In the genomic region with DNA sequence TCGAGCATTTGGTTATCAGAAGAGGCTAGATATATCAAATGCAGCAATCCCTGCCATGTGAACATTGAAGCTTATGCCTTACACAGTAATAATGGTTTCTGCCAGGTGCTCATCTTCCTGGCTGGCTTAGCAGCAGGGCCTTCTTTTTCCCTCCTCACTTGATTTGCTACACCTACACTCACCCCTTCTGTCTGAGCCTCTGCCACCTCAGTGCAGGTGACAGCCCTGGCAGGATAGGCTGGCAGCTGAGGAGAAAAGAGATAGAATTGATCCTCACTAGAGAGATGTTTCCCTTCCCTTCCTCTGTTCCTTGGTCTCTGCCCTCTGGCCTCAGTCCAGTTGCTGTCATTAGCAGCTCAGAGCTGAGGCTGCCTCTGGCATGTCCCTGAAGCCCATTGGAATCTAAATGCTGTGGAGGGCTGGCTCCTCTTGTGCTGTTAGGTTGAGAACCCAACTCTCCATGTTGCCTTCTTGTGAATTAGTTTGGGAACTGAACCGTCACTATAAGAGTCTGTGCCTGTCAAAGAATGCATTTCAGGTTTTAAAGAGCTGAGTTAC, we compare ENCODE assay signal across 27 cellular contexts. TPM values are rescaled to one million over a fixed set of nuclear protein-coding genes. Genes with fewer than 3 reads are reported as not detected.
DNase-seq lines count a peak whose midpoint lies in the region; ATAC-seq and TF ChIP-seq lines count a peak whose summit lies in the region.
"Had no signal": no experiment of that assay in that cellular context is flagged by ENCODE, and none has a peak within 500 bp of the region (broad histone marks: within the 10 kb centered on the region; RNA-seq: fewer than 3 reads in every experiment).

No MANE protein-coding gene starts in this region.

- H3K9me3 ChIP-seq in heart left ventricle (no peaks in the 10 kb centered on the region), right atrium auricular region (no peaks in the 10 kb centered on the region)

- H3K27me3 Mint-ChIP-seq in memory B cell: no peaks in the 10 kb centered on the region
- H3K27me3 Mint-ChIP-seq: B cell; CD8-positive, alpha-beta memory T cell had no signal

- ATAC-seq in heart left ventricle (peak in 3 of 4 donors; percentile 46 to 65 (median 65)), memory B cell (ENCODE audit: low read depth) (no peak), HG03442 (IDR thresholded peaks at IDR 0.05; ENCODE audit: unreplicated experiment) (no peak), GM21619 (IDR thresholded peaks at IDR 0.05; ENCODE audit: unreplicated experiment) (no peak)
- ATAC-seq: GM12878, GM23338, PC-3 had no signal

- H3K27ac ChIP-seq in heart left ventricle (peak overlapping the region in 1 of 12 donors; percentile 15), right atrium auricular region (no peak overlapping the region), caudate nucleus (ENCODE audit: low read depth, low read length) (peak overlapping the region; percentile 11)
- H3K27ac ChIP-seq: C4-2B had no signal

- H3K27me3 ChIP-seq in heart left ventricle (no peaks in the 10 kb centered on the region), right atrium auricular region (no peaks in the 10 kb centered on the region)

- H3K27ac Mint-ChIP-seq in memory B cell: peak overlapping the region; percentile 29
- H3K27ac Mint-ChIP-seq: B cell, GM23338 had no signal

- H3K4me1 ChIP-seq in heart left ventricle (peaks cover 0 to 18% (median 4%) of the 10 kb centered on the region in 12 donors), right atrium auricular region (peaks cover 0 to 6% of the 10 kb centered on the region in 2 donors)

- H3K4me1 Mint-ChIP-seq in memory B cell: no peaks in the 10 kb centered on the region
- H3K4me1 Mint-ChIP-seq: B cell; CD8-positive, alpha-beta memory T cell had no signal

- intact Hi-C loops in heart left ventricle (cut with DNase I): no loop called here

- DNase-seq in heart left ventricle (peak in 3 of 5 donors; percentile 55 to 63 (median 61)), right atrium auricular region (ENCODE audit: low spot score) (no peak), caudate nucleus (lab: John Stamatoyannopoulos, UW) (peak in 9 of 61 donors; percentile 2 to 51 (median 8)), memory B cell (ENCODE audit: low spot score in 2 of 2) (no peak), NCI-H146 treated with DMSO at 0.1 percent for 48 hours (lab: John Stamatoyannopoulos, UW; ENCODE audit: unreplicated experiment) (no peak)
- DNase-seq: CD8-positive, alpha-beta memory T cell; DMS 273 treated with DMSO at 0.1 percent for 48 hours; DMS79; EL; GDM1; H9; KBM-7; NCI-H1105 treated with DMSO at 0.1 percent for 48 hours; NCI-H146; NCI-H2029; NCI-H446 treated with DMSO at 0.1 percent for 48 hours; NCI-H526; NCI-H82; NK-92 treated with Interleukin-12 subunit alpha and Interleukin-12 subunit beta, amount 100 ng/mL, for 24 hours; PC-3; SHP77 had no signal

- TF ChIP-seq CTCF in heart left ventricle (IDR thresholded peaks at IDR 0.05): no peak
- no peak for TF ChIP-seq CTCF in right atrium auricular region (IDR thresholded peaks at IDR 0.05)

- no peak for TF ChIP-seq POLR2A in heart left ventricle (IDR thresholded peaks at IDR 0.05)

- peaks cover 35% of the 10 kb centered on the region for H3K36me3 Mint-ChIP-seq in memory B cell

- H3K4me3 ChIP-seq in heart left ventricle (no peak overlapping the region), right atrium auricular region (no peak overlapping the region)
- H3K4me3 ChIP-seq: GM12878, GM23338 had no signal

- no peak overlapping the region for H3K4me3 Mint-ChIP-seq in memory B cell
- H3K4me3 Mint-ChIP-seq: B cell; CD8-positive, alpha-beta memory T cell; GM23338; H9 had no signal

- H3K9me3 Mint-ChIP-seq in memory B cell: no peaks in the 10 kb centered on the region
- H3K9me3 Mint-ChIP-seq: CD8-positive, alpha-beta memory T cell; GM23338; H9 had no signal

- H3K36me3 ChIP-seq in heart left ventricle (peaks cover 0 to 79% (median 74%) of the 10 kb centered on the region in 9 donors), right atrium auricular region (peaks cover 73% of the 10 kb centered on the region)

- 41 to 67% (median 63%) methylated on average over 2 of the region's 2 CpGs for WGBS in heart left ventricle, 4 donors

RNA-seq across cellular contexts. Expression of a gene that starts 18.2 kb away (rescaled TPM):
- total RNA-seq in heart left ventricle: 10 to 100 TPM; 12.3 to 35.6 (median 22.7) TPM
- polyA plus RNA-seq in heart left ventricle: 10 to 100 TPM; 24.6 to 31.5 TPM
- total RNA-seq in right atrium auricular region: 10 to 100 TPM; 14.0 to 17.3 TPM

RNA-seq across cellular contexts. Expression of a gene that starts 18.6 kb away (rescaled TPM):
- total RNA-seq in heart left ventricle (10 to 100 TPM; 23.8 to 36.8 (median 29.3) TPM), right atrium auricular region (10 to 100 TPM; 17.2 to 27.5 TPM)
- 10 to 100 TPM; 27.3 to 35.6 TPM for polyA plus RNA-seq in heart left ventricle

Comparison
In these comparisons a context has a peak if more than half of its experiments do, and no peak if none do; other contexts are left out.
1. DNase-seq: peak in heart left ventricle (3 of 5); none in right atrium auricular region (single experiment), memory B cell (0 of 2) and NCI-H146 treated with DMSO at 0.1 percent for 48 hours (single experiment).
2. ATAC-seq: peak in heart left ventricle (3 of 4); none in memory B cell (single experiment), HG03442 (single experiment) and GM21619 (single experiment).